Comparison of ENCODE assay signal across 8 cellular contexts in genomic region chr18:21242141-21243040, GRCh38. TPM values are rescaled to one million over a fixed set of nuclear protein-coding genes. Genes with fewer than 3 reads are reported as not detected.
DNase-seq lines count a peak whose midpoint lies in the region; ATAC-seq, FAIRE-seq and TF ChIP-seq lines count a peak whose summit lies in the region.

Gene GREB1L (plus strand): TSS chr18:21242232. CDS start chr18:21383519, 141,287 bp downstream.

- H3K4me3 ChIP-seq in pancreas, result peak within 1 kb of the TSS; percentile 23 to 57 (median 42)

- H3K27me3 ChIP-seq in pancreas, result peaks cover 0 to 19% (median 7%) of the 10 kb centered on the region in 4 donors

- H3K9me3 Mint-ChIP-seq in activated T-helper 17 cell treated with anti-CD3 and anti-CD28 coated beads, Interleukin-2, amount 50 U/mL, for 72 hours, result no peaks in the 10 kb centered on the region

- no peak for FAIRE-seq in pancreas (lab: Jason Lieb, UNC)

- no peaks in the 10 kb centered on the region for H3K9me3 ChIP-seq in pancreas

- no peak for TF ChIP-seq CTCF in pancreas (IDR thresholded peaks at IDR 0.05)

- no peaks in the 10 kb centered on the region for H3K36me3 Mint-ChIP-seq in activated T-helper 17 cell treated with anti-CD3 and anti-CD28 coated beads, Interleukin-2, amount 50 U/mL, for 72 hours (ENCODE audit: low read depth)

- H3K27ac ChIP-seq in pancreas, result no peak within 1 kb of the TSS

- no peaks in the 10 kb centered on the region for H3K4me1 Mint-ChIP-seq in activated T-helper 17 cell treated with anti-CD3 and anti-CD28 coated beads, Interleukin-2, amount 50 U/mL, for 72 hours

- WGBS in pancreas, 2 donors, result 1 to 2% methylated on average over 71 to 115 of the region's 115 CpGs

- no peaks in the 10 kb centered on the region for H3K36me3 ChIP-seq in pancreas

- peaks cover 59% of the 10 kb centered on the region for H3K27me3 Mint-ChIP-seq in activated T-helper 17 cell treated with anti-CD3 and anti-CD28 coated beads, Interleukin-2, amount 50 U/mL, for 72 hours

- no peak within 1 kb of the TSS for H3K4me3 Mint-ChIP-seq in activated T-helper 17 cell treated with anti-CD3 and anti-CD28 coated beads, Interleukin-2, amount 50 U/mL, for 72 hours

- peaks cover 0 to 5% (median 4%) of the 10 kb centered on the region in 3 donors for H3K4me1 ChIP-seq in pancreas

- H3K27ac Mint-ChIP-seq in activated T-helper 17 cell treated with anti-CD3 and anti-CD28 coated beads, Interleukin-2, amount 50 U/mL, for 72 hours, result no peak within 1 kb of the TSS

- peak; percentile 60 for DNase-seq in activated CD4-positive, alpha-beta T cell treated with anti-CD3 and anti-CD28 coated beads for 48 hours
- DNase-seq in activated CD4-positive, alpha-beta T cell treated with anti-CD3 and anti-CD28 coated beads, Interleukin-2, amount 50 U/mL, for 4 hours, result no peak
- peak; percentile 68 for DNase-seq in M059J (ENCODE audit: low read depth)
- peak; percentile 71 for DNase-seq in Right ventricle myocardium superior
- DNase-seq in pancreas, result peak; percentile 18 to 84 (median 32)

- intact Hi-C loops in Right ventricle myocardium superior (cut with DNase I) (loop anchor here (10.0 kb wide), 1 partner anchor 202 kb away; no protein-coding TSS in a partner anchor), pancreas (cut with DNase I) (no loop called here)

- ATAC-seq in activated T-helper 17 cell treated with anti-CD3 and anti-CD28 coated beads, Interleukin-2, amount 50 U/mL, for 72 hours (replicated peaks), result peak; percentile 34
- ATAC-seq in Right ventricle myocardium superior (ENCODE audit: poor library complexity), result peak; percentile 97
- ATAC-seq in pancreas, result peak; percentile 92 to 96 (median 94)
- ATAC-seq in GM18907 (IDR thresholded peaks at IDR 0.05; ENCODE audit: unreplicated experiment), result no peak
- ATAC-seq in HG02840 (IDR thresholded peaks at IDR 0.05; ENCODE audit: low FRiP score, unreplicated experiment), result no peak

RNA-seq across cellular contexts. Expression of gene GREB1L, which starts in this region (rescaled TPM):
- 3.9 and 8.9 TPM in 2 replicates for total RNA-seq in M059J (2014; rRNA removed; shearing (Covaris generic))
- not detected for total RNA-seq in activated T-helper 17 cell treated with anti-CD3 and anti-CD28 coated beads, Interleukin-2, amount 50 U/mL, for 72 hours
- total RNA-seq in Right ventricle myocardium superior (8.0 TPM), pancreas (under 1 TPM in 4 of 6 donors, not detected in 2; 0.03 to 0.34 (median 0.21) TPM)
- polyA plus RNA-seq in pancreas, result under 1 TPM; 0.14 to 0.23 TPM

Comparison
In these comparisons a context has a peak if more than half of its experiments do, and no peak if none do; other contexts are left out.
1. DNase-seq: peak in activated CD4-positive, alpha-beta T cell treated with anti-CD3 and anti-CD28 coated beads for 48 hours (single experiment), M059J (single experiment) and Right ventricle myocardium superior (single experiment); none in activated CD4-positive, alpha-beta T cell treated with anti-CD3 and anti-CD28 coated beads, Interleukin-2, amount 50 U/mL, for 4 hours (0 of 2).
2. Peak in ATAC-seq in activated T-helper 17 cell treated with anti-CD3 and anti-CD28 coated beads, Interleukin-2, amount 50 U/mL, for 72 hours; RNA of the gene not detected or under 1 TPM.
3. Peak in DNase-seq, ATAC-seq and H3K4me3 ChIP-seq in pancreas; RNA of the gene not detected or under 1 TPM.